ENCODE assay signal across 10 cellular contexts in the genomic region with DNA sequence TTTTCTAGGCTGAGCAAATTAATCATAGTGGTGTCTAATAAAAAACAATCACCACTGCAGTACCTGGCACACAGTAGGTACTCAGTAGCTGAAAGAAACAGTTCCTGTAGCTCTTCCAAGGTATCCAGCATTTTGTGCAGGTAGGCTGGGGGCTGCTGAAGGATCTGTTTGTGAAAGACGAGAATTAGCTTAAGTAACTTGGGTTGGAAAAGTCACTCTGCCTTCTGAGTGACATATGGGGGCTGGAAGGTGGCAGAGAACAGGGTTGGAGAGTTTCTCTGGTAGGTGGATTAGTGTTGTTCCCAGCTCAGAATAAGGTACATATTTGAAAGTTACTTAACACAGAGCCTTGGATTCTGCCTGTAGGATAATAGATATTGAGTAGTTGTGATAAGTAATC.
DNase-seq lines count a peak whose midpoint lies in the region; TF ChIP-seq lines count a peak whose summit lies in the region.
"Had no signal": no experiment of that assay in that cellular context is flagged by ENCODE, and none has a peak within 500 bp of the region (broad histone marks: within the 10 kb centered on the region; RNA-seq: fewer than 3 reads in every experiment).

No MANE protein-coding gene starts in this region.

- no peak overlapping the region for H2AFZ ChIP-seq in hepatocyte

- no peaks in the 10 kb centered on the region for H3K27me3 ChIP-seq in WERI-Rb-1 (ENCODE audit: insufficient read depth, low read depth, severe bottlenecking)
- no peaks in the 10 kb centered on the region for H3K27me3 ChIP-seq in hepatocyte
- H3K27me3 ChIP-seq in spleen (replicated peaks in 1 of 7), result no peaks in the 10 kb centered on the region
- H3K27me3 ChIP-seq: MG63 had no signal

- no peaks in the 10 kb centered on the region for H3K36me3 ChIP-seq in WERI-Rb-1
- no peaks in the 10 kb centered on the region for H3K36me3 ChIP-seq in hepatocyte (replicated peaks; ENCODE audit: insufficient read depth, low read depth)
- no peaks in the 10 kb centered on the region for H3K36me3 ChIP-seq in spleen
- H3K36me3 ChIP-seq: MG63 had no signal

- no peaks in the 10 kb centered on the region for H3K9me2 ChIP-seq in hepatocyte (replicated peaks; ENCODE audit: insufficient read depth)

- H3K27ac ChIP-seq in WERI-Rb-1 (peak overlapping the region; percentile 45), hepatocyte (peak overlapping the region; percentile 61), spleen (peak overlapping the region; percentile 0 to 69 (median 56))
- H3K27ac ChIP-seq: 22Rv1 had no signal

- no peak for TF ChIP-seq POLR2A in spleen (IDR thresholded peaks at IDR 0.05)

- H3K4me3 ChIP-seq in WERI-Rb-1 (ENCODE audit: low read depth, low read length) (no peak overlapping the region), hepatocyte (no peak overlapping the region), spleen (no peak overlapping the region)
- H3K4me3 ChIP-seq: MG63 had no signal

- peaks cover 20% of the 10 kb centered on the region for H3K4me1 ChIP-seq in hepatocyte (ENCODE audit: insufficient read depth)
- H3K4me1 ChIP-seq in spleen, result peaks cover 0 to 72% (median 38%) of the 10 kb centered on the region in 6 donors

- intact Hi-C loops in spleen (cut with DNase I; ENCODE audit: low total_unique reads), result no loop called here

- TF ChIP-seq CTCF in WERI-Rb-1 (IDR thresholded peaks at IDR 0.05; ENCODE audit: low read depth, low read length), result no peak
- TF ChIP-seq CTCF in hepatocyte (IDR thresholded peaks at IDR 0.05; ENCODE audit: poor library complexity), result no peak
- no peak for TF ChIP-seq CTCF in spleen (IDR thresholded peaks at IDR 0.05 in 8 of 11, conservative IDR thresholded peaks at IDR 0.05 in 3 of 11)

- DNase-seq in NCI-H2171 treated with DMSO at 0.1 percent for 48 hours (lab: John Stamatoyannopoulos, UW) (peak; percentile 10), NCI-H2171 (lab: John Stamatoyannopoulos, UW) (no peak), WERI-Rb-1 (peak; percentile 24), hepatocyte (ENCODE audit: low spot score) (no peak), spleen (no peak), SKM-1 treated with dmso at 0.1 percent for 144 hours (lab: John Stamatoyannopoulos, UW; ENCODE audit: unreplicated experiment) (no peak), activated gamma-delta T cell treated with Interleukin-2 at 50 U/mL for 16 hours (no peak), NAMALWA (ENCODE audit: low spot score) (no peak)

- peaks cover 92% of the 10 kb centered on the region for H3K79me2 ChIP-seq in hepatocyte

- peak overlapping the region; percentile 63 for H3K4me2 ChIP-seq in hepatocyte

- peaks cover 5% of the 10 kb centered on the region for H4K20me1 ChIP-seq in hepatocyte (ENCODE audit: insufficient read depth, poor library complexity, severe bottlenecking)

- H3K9me3 ChIP-seq in WERI-Rb-1 (ENCODE audit: severe bottlenecking) (no peaks in the 10 kb centered on the region), hepatocyte (ENCODE audit: low read depth) (no peaks in the 10 kb centered on the region), spleen (no peaks in the 10 kb centered on the region)
- H3K9me3 ChIP-seq: MG63 had no signal

- 81% methylated on average over 1 of the region's 1 CpG for WGBS in hepatocyte (ENCODE audit: low lambda C conversion rate, missing lambda C conversion rate)
- WGBS in spleen, 5 donors, result 74 to 95% (median 85%) methylated on average over 1 of the region's 1 CpG

Comparison
In these comparisons a context has a peak if more than half of its experiments do, and no peak if none do; other contexts are left out.
1. DNase-seq: peak in NCI-H2171 treated with DMSO at 0.1 percent for 48 hours (single experiment) and WERI-Rb-1 (single experiment); none in NCI-H2171 (single experiment), hepatocyte (single experiment), spleen (single experiment), SKM-1 treated with dmso at 0.1 percent for 144 hours (single experiment), activated gamma-delta T cell treated with Interleukin-2 at 50 U/mL for 16 hours (single experiment) and NAMALWA (single experiment).
2. Peak in every context shown above with its lines, with median percentiles within 50 percentile points of each other: H3K27ac ChIP-seq.